ENCODE assay signal across 25 cellular contexts in genomic region chr2:34836361-34836760, GRCh38.
"Had no signal": no experiment of that assay in that cellular context is flagged by ENCODE, and none has a peak within 500 bp of the region (broad histone marks: within the 10 kb centered on the region; RNA-seq: fewer than 3 reads in every experiment).

No MANE protein-coding gene starts in this region.

- H3K9ac ChIP-seq: neural progenitor cell, parathyroid adenoma had no signal

- H3K27ac ChIP-seq: neural progenitor cell, ovary, parathyroid adenoma, psoas muscle, right lobe of liver, sigmoid colon, stomach, thoracic aorta, thyroid gland, tibial nerve, upper lobe of left lung, vagina had no signal

- DNase-seq: naive thymus-derived CD8-positive, alpha-beta T cell; occipital lobe; ovary; posterior cingulate gyrus; psoas muscle; right cardiac atrium; right lobe of liver; sigmoid colon; small intestine; stimulated activated CD4-positive, alpha-beta T cell treated with anti-CD3 and anti-CD28 coated beads, Interleukin-15, amount 100 ng/mL, for 24 hours; stimulated activated CD4-positive, alpha-beta T cell treated with anti-CD3 and anti-CD28 coated beads, Interleukin-2, amount 100 ng/mL, for 24 hours; stimulated activated CD4-positive, alpha-beta T cell treated with anti-CD3 and anti-CD28 coated beads, Interleukin-2, amount 100 ng/mL, for 48 hours; stimulated activated CD4-positive, alpha-beta T cell treated with anti-CD3 and anti-CD28 coated beads, Interleukin-4, amount 100 ng/mL, for 24 hours; stimulated activated naive B cell treated with anti-CD40 and anti-IgM and Interleukin-4, amounts not matched to agents 10 μg/mL and 1 μg/mL and 100 μg/mL, for 72 hours; stimulated activated naive CD4-positive, alpha-beta T cell treated with Interleukin-2 at 50 U/mL for 16 hours; stomach; thyroid gland; trophoblast cell; upper lobe of left lung had no signal

- H3K4me2 ChIP-seq: neural progenitor cell had no signal

- H2AFZ ChIP-seq: neural progenitor cell, parathyroid adenoma had no signal

- H3K36me3 ChIP-seq: neural progenitor cell, ovary, right lobe of liver, sigmoid colon, stomach, thoracic aorta, thyroid gland, tibial nerve, upper lobe of left lung, vagina had no signal

- H3K9me3 ChIP-seq: ovary, psoas muscle, right lobe of liver, sigmoid colon, thoracic aorta, thyroid gland, upper lobe of left lung, vagina had no signal

- H3K27me3 ChIP-seq: neural progenitor cell, ovary, right lobe of liver, sigmoid colon, stomach, thyroid gland, tibial nerve, upper lobe of left lung, vagina had no signal

- ATAC-seq: naive thymus-derived CD8-positive, alpha-beta T cell; psoas muscle; right cardiac atrium; right lobe of liver; stimulated activated effector memory CD8-positive, alpha-beta T cell treated with anti-CD3 and anti-CD28 coated beads, Interleukin-12 subunit alpha, Interleukin-12 subunit beta, amount 100 ng/mL, for 72 hours; stimulated activated naive B cell treated with anti-CD40 and anti-IgM and Interleukin-4, amounts not matched to agents 10 μg/mL and 1 μg/mL and 100 μg/mL, for 72 hours had no signal

- H3K4me1 ChIP-seq: parathyroid adenoma, psoas muscle, right lobe of liver, sigmoid colon, stomach, thyroid gland, tibial nerve, upper lobe of left lung, vagina had no signal

- H3K4me3 ChIP-seq: neural progenitor cell, ovary, psoas muscle, right lobe of liver, sigmoid colon, stomach, thoracic aorta, thyroid gland, tibial nerve, upper lobe of left lung, vagina had no signal
